Comparison of ENCODE assay signal across 16 cellular contexts in genomic region chr9:1959347-1959746, GRCh38. TPM values are rescaled to one million over a fixed set of nuclear protein-coding genes. Genes with fewer than 3 reads are reported as not detected.
DNase-seq lines count a peak whose midpoint lies in the region; ATAC-seq and TF ChIP-seq lines count a peak whose summit lies in the region.
"Had no signal": no experiment of that assay in that cellular context is flagged by ENCODE, and none has a peak within 500 bp of the region (broad histone marks: within the 10 kb centered on the region; RNA-seq: fewer than 3 reads in every experiment).

No MANE protein-coding gene starts in this region.

- no peak overlapping the region for H3K4me3 Mint-ChIP-seq in WTC11
- no peak overlapping the region for H3K4me3 Mint-ChIP-seq in type B pancreatic cell
- H3K4me3 Mint-ChIP-seq in activated T-cell treated with anti-CD3 and anti-CD28 coated beads, Interleukin-2, amount 50 U/mL, for 72 hours, result no peak overlapping the region
- H3K4me3 Mint-ChIP-seq: CD4-positive, CD25-positive, alpha-beta regulatory T cell; H9; IgD-negative memory B cell had no signal

- no peak overlapping the region for H3K27ac Mint-ChIP-seq in WTC11
- H3K27ac Mint-ChIP-seq in type B pancreatic cell, result peak overlapping the region; percentile 21
- H3K27ac Mint-ChIP-seq in activated T-cell treated with anti-CD3 and anti-CD28 coated beads, Interleukin-2, amount 50 U/mL, for 72 hours, result no peak overlapping the region
- H3K27ac Mint-ChIP-seq: CD4-positive, CD25-positive, alpha-beta regulatory T cell; H9; IgD-negative memory B cell had no signal

- CTCF ChIA-PET in WTC11 (lab: Charles Lee), result no interaction called here

- peaks cover 12% of the 10 kb centered on the region for H3K4me1 Mint-ChIP-seq in WTC11
- peaks cover 10% of the 10 kb centered on the region for H3K4me1 Mint-ChIP-seq in type B pancreatic cell (ENCODE audit: unreplicated experiment)
- H3K4me1 Mint-ChIP-seq in activated T-cell treated with anti-CD3 and anti-CD28 coated beads, Interleukin-2, amount 50 U/mL, for 72 hours (ENCODE audit: low read depth), result no peaks in the 10 kb centered on the region
- H3K4me1 Mint-ChIP-seq: CD4-positive, CD25-positive, alpha-beta regulatory T cell; IgD-negative memory B cell had no signal

- intact Hi-C loops in dorsolateral prefrontal cortex (cut with DNase I), result no loop called here

- DNase-seq in NCI-H82 (lab: John Stamatoyannopoulos, UW), result peak; percentile 60
- DNase-seq in NCI-H82 treated with DMSO at 0.1 percent for 48 hours (lab: John Stamatoyannopoulos, UW; ENCODE audit: unreplicated experiment), result no peak
- DNase-seq in NCI-H2171 treated with DMSO at 0.1 percent for 48 hours (lab: John Stamatoyannopoulos, UW), result peak; percentile 50
- no peak for DNase-seq in WTC11 (ENCODE audit: low spot score)
- DNase-seq in type B pancreatic cell (ENCODE audit: extremely low spot score, unreplicated experiment), result no peak
- DNase-seq in dorsolateral prefrontal cortex, result no peak
- DNase-seq in activated T-cell treated with anti-CD3 and anti-CD28 coated beads, Interleukin-2, amount 50 U/mL, for 72 hours, result no peak
- DNase-seq: 8988T; CD4-positive, CD25-positive, alpha-beta regulatory T cell; DMS153; DND-41; GF-D8; H9 had no signal

- TF ChIP-seq CTCF in WTC11 (IDR thresholded peaks at IDR 0.05), result no peak
- no peak for TF ChIP-seq CTCF in type B pancreatic cell (conservative IDR thresholded peaks at IDR 0.05)
- no peak for TF ChIP-seq CTCF in dorsolateral prefrontal cortex (IDR thresholded peaks at IDR 0.05 in 54 of 56, conservative IDR thresholded peaks at IDR 0.05 in 2 of 56; ENCODE audit: low read depth in 1 of 56, partially characterized antibody in 56 of 56)

- H3K27ac ChIP-seq in dorsolateral prefrontal cortex, result no peak overlapping the region
- H3K27ac ChIP-seq: BLaER1 treated with 17β-estradiol and CSF1 and Interleukin-3, amounts not matched to agents 10 nM and 100 nM had no signal

- POLR2A ChIA-PET in WTC11 (lab: Charles Lee), result no interaction called here

- H3K27me3 ChIP-seq in dorsolateral prefrontal cortex, result no peaks in the 10 kb centered on the region
- H3K27me3 ChIP-seq: BLaER1 treated with 17β-estradiol and CSF1 and Interleukin-3, amounts not matched to agents 10 nM and 100 nM had no signal

- no peaks in the 10 kb centered on the region; the same call in 1 of the 2 replicates for H3K27me3 Mint-ChIP-seq in WTC11 (ENCODE audit: low read depth)
- H3K27me3 Mint-ChIP-seq in type B pancreatic cell, result no peaks in the 10 kb centered on the region
- H3K27me3 Mint-ChIP-seq in activated T-cell treated with anti-CD3 and anti-CD28 coated beads, Interleukin-2, amount 50 U/mL, for 72 hours (ENCODE audit: low read depth), result peaks cover 5% of the 10 kb centered on the region
- H3K27me3 Mint-ChIP-seq: IgD-negative memory B cell had no signal

- ATAC-seq in WTC11 (peak; percentile 86), GM21576 (IDR thresholded peaks at IDR 0.05; ENCODE audit: unreplicated experiment) (no peak)
- no peak for ATAC-seq in activated T-cell treated with anti-CD3 and anti-CD28 coated beads, Interleukin-2, amount 50 U/mL, for 72 hours (replicated peaks in 1 of 2)

- H3K9me3 Mint-ChIP-seq in WTC11 (no peaks in the 10 kb centered on the region), type B pancreatic cell (peaks cover 4% of the 10 kb centered on the region)
- H3K9me3 Mint-ChIP-seq in activated T-cell treated with anti-CD3 and anti-CD28 coated beads, Interleukin-2, amount 50 U/mL, for 72 hours, result no peaks in the 10 kb centered on the region
- H3K9me3 Mint-ChIP-seq: CD4-positive, CD25-positive, alpha-beta regulatory T cell; H9; IgD-negative memory B cell had no signal

- H3K36me3 Mint-ChIP-seq in WTC11, result no peaks in the 10 kb centered on the region
- H3K36me3 Mint-ChIP-seq in type B pancreatic cell, result no peaks in the 10 kb centered on the region
- no peaks in the 10 kb centered on the region for H3K36me3 Mint-ChIP-seq in activated T-cell treated with anti-CD3 and anti-CD28 coated beads, Interleukin-2, amount 50 U/mL, for 72 hours (ENCODE audit: insufficient read depth in 2 of 2)
- H3K36me3 Mint-ChIP-seq: CD4-positive, CD25-positive, alpha-beta regulatory T cell; IgD-negative memory B cell had no signal

- no peak overlapping the region for H3K4me3 ChIP-seq in dorsolateral prefrontal cortex
- H3K4me3 ChIP-seq: BLaER1 treated with 17β-estradiol and CSF1 and Interleukin-3, amounts not matched to agents 10 nM and 100 nM had no signal

TF ChIP-seq in WTC11, 78 proteins besides CTCF, POLR2A, EP300 and RAD21:
- TF ChIP-seq MYBL2 (CRISPR knock-in tag; IDR thresholded peaks at IDR 0.05) (no peak), FOXJ3 (CRISPR knock-in tag; IDR thresholded peaks at IDR 0.05; ENCODE audit: borderline replicate concordance) (no peak), ZNF423 (CRISPR knock-in tag; IDR thresholded peaks at IDR 0.05) (no peak), FOXP1 (CRISPR knock-in tag; IDR thresholded peaks at IDR 0.05; ENCODE audit: borderline replicate concordance) (no peak)
- TF ChIP-seq, protein P1, sequence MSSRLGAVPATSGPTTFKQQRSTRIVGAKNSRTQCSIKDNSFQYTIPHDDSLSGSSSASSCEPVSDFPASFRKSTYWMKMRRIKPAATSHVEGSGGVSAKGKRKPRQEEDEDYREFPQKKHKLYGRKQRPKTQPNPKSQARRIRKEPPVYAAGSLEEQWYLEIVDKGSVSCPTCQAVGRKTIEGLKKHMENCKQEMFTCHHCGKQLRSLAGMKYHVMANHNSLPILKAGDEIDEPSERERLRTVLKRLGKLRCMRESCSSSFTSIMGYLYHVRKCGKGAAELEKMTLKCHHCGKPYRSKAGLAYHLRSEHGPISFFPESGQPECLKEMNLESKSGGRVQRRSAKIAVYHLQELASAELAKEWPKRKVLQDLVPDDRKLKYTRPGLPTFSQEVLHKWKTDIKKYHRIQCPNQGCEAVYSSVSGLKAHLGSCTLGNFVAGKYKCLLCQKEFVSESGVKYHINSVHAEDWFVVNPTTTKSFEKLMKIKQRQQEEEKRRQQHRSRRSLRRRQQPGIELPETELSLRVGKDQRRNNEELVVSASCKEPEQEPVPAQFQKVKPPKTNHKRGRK (CRISPR knock-in tag; IDR thresholded peaks at IDR 0.05; ENCODE audit: borderline replicate concordance), result no peak
- TF ChIP-seq, protein P2, sequence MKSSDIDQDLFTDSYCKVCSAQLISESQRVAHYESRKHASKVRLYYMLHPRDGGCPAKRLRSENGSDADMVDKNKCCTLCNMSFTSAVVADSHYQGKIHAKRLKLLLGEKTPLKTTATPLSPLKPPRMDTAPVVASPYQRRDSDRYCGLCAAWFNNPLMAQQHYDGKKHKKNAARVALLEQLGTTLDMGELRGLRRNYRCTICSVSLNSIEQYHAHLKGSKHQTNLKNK (CRISPR knock-in tag; IDR thresholded peaks at IDR 0.05), result no peak
- TF ChIP-seq, protein P3, sequence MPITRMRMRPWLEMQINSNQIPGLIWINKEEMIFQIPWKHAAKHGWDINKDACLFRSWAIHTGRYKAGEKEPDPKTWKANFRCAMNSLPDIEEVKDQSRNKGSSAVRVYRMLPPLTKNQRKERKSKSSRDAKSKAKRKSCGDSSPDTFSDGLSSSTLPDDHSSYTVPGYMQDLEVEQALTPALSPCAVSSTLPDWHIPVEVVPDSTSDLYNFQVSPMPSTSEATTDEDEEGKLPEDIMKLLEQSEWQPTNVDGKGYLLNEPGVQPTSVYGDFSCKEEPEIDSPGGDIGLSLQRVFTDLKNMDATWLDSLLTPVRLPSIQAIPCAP (CRISPR knock-in tag; IDR thresholded peaks at IDR 0.05), result no peak
- TF ChIP-seq, protein P4, sequence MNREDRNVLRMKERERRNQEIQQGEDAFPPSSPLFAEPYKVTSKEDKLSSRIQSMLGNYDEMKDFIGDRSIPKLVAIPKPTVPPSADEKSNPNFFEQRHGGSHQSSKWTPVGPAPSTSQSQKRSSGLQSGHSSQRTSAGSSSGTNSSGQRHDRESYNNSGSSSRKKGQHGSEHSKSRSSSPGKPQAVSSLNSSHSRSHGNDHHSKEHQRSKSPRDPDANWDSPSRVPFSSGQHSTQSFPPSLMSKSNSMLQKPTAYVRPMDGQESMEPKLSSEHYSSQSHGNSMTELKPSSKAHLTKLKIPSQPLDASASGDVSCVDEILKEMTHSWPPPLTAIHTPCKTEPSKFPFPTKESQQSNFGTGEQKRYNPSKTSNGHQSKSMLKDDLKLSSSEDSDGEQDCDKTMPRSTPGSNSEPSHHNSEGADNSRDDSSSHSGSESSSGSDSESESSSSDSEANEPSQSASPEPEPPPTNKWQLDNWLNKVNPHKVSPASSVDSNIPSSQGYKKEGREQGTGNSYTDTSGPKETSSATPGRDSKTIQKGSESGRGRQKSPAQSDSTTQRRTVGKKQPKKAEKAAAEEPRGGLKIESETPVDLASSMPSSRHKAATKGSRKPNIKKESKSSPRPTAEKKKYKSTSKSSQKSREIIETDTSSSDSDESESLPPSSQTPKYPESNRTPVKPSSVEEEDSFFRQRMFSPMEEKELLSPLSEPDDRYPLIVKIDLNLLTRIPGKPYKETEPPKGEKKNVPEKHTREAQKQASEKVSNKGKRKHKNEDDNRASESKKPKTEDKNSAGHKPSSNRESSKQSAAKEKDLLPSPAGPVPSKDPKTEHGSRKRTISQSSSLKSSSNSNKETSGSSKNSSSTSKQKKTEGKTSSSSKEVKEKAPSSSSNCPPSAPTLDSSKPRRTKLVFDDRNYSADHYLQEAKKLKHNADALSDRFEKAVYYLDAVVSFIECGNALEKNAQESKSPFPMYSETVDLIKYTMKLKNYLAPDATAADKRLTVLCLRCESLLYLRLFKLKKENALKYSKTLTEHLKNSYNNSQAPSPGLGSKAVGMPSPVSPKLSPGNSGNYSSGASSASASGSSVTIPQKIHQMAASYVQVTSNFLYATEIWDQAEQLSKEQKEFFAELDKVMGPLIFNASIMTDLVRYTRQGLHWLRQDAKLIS (CRISPR knock-in tag; IDR thresholded peaks at IDR 0.05; ENCODE audit: borderline replicate concordance), result no peak

RNA-seq across cellular contexts. Expression of gene SMARCA2, which starts 55.8 kb away (rescaled TPM):
- total RNA-seq in WTC11 (2021) (15.7 to 20.3 TPM (median 17.2 TPM) in 3 replicates), type B pancreatic cell (ENCODE audit: low replicate concordance) (131 and 174 TPM in 2 replicates), dorsolateral prefrontal cortex (100 to 1,000 TPM; 186 to 408 (median 285) TPM)
- total RNA-seq in activated T-cell treated with anti-CD3 and anti-CD28 coated beads, Interleukin-2, amount 50 U/mL, for 72 hours, result 100 to 1,000 TPM; 117 to 120 TPM

Comparison
In these comparisons a context has a peak if more than half of its experiments do, and no peak if none do; other contexts are left out.
1. DNase-seq: peak in NCI-H82 (single experiment) and NCI-H2171 treated with DMSO at 0.1 percent for 48 hours (single experiment); none in NCI-H82 treated with DMSO at 0.1 percent for 48 hours (single experiment), WTC11 (single experiment), type B pancreatic cell (single experiment), dorsolateral prefrontal cortex (0 of 10) and activated T-cell treated with anti-CD3 and anti-CD28 coated beads, Interleukin-2, amount 50 U/mL, for 72 hours (0 of 2).